Comparison of ENCODE assay signal across 16 cellular contexts in genomic region chr2:159076233-159076632, GRCh38.
DNase-seq lines count a peak whose midpoint lies in the region; ATAC-seq and TF ChIP-seq lines count a peak whose summit lies in the region.
"Had no signal": no experiment of that assay in that cellular context is flagged by ENCODE, and none has a peak within 500 bp of the region (broad histone marks: within the 10 kb centered on the region; RNA-seq: fewer than 3 reads in every experiment).

No MANE protein-coding gene starts in this region.

- H3K36me3 Mint-ChIP-seq in WTC11: no peaks in the 10 kb centered on the region
- H3K36me3 Mint-ChIP-seq: memory B cell had no signal

- H3K27me3 Mint-ChIP-seq in WTC11 (ENCODE audit: low read depth): no peaks in the 10 kb centered on the region
- H3K27me3 Mint-ChIP-seq: CD4-positive, alpha-beta T cell; memory B cell had no signal

- TF ChIP-seq CTCF in WTC11 (IDR thresholded peaks at IDR 0.05): no peak
- TF ChIP-seq CTCF in foreskin keratinocyte (conservative IDR thresholded peaks at IDR 0.05): peak; percentile 2

- peaks cover 25% of the 10 kb centered on the region for H3K4me1 ChIP-seq in foreskin keratinocyte

- no peak overlapping the region for H3K4me3 ChIP-seq in skeletal muscle cell (ENCODE audit: low read depth, low read length)

- no peaks in the 10 kb centered on the region for H3K27me3 ChIP-seq in foreskin keratinocyte

- H3K9me3 Mint-ChIP-seq in WTC11: no peaks in the 10 kb centered on the region
- H3K9me3 Mint-ChIP-seq: activated CD4-positive, alpha-beta T cell treated with anti-CD3 and anti-CD28 coated beads, Interleukin-2, amount 10 ng/mL, durations not matched to agents 24 days and 14 days; CD4-positive, alpha-beta T cell; memory B cell had no signal

- H3K27ac ChIP-seq in foreskin keratinocyte: peak overlapping the region; percentile 24

- 0 out of 2 replicates have a peak overlapping the region, but pooled peaks have one; percentile 22 for H3K27ac Mint-ChIP-seq in WTC11
- H3K27ac Mint-ChIP-seq: activated CD4-positive, alpha-beta T cell treated with anti-CD3 and anti-CD28 coated beads, Interleukin-2, amount 10 ng/mL, durations not matched to agents 24 days and 14 days; CD4-positive, alpha-beta T cell; memory B cell had no signal

- CTCF ChIA-PET in WTC11 (lab: Charles Lee): no interaction called here

- no peak overlapping the region for H3K4me3 Mint-ChIP-seq in WTC11
- H3K4me3 Mint-ChIP-seq: activated CD4-positive, alpha-beta T cell treated with anti-CD3 and anti-CD28 coated beads, Interleukin-2, amount 10 ng/mL, durations not matched to agents 24 days and 14 days; CD4-positive, alpha-beta T cell; memory B cell had no signal

- DNase-seq in ELR (ENCODE audit: low read depth) (peak; percentile 45), WTC11 (ENCODE audit: low spot score) (no peak), foreskin keratinocyte (peak in 1 of 2 donors; percentile 53), skeletal muscle cell (ENCODE audit: low read depth) (peak; percentile 69), cerebellar nuclear complex (lab: John Stamatoyannopoulos, UW) (no peak), foreskin melanocyte (no peak)
- DNase-seq: activated CD4-positive, alpha-beta T cell treated with anti-CD3 and anti-CD28 coated beads, Interleukin-2, amount 10 ng/mL, durations not matched to agents 24 days and 14 days; activated effector memory CD4-positive, alpha-beta T cell treated with anti-CD3 and anti-CD28 coated beads, Interleukin-2, amount 50 U/mL, for 16 hours; CD4-positive, alpha-beta T cell; cortex of kidney; posterior cingulate gyrus; stimulated activated CD4-positive, alpha-beta T cell treated with anti-CD3 and anti-CD28 coated beads, Interleukin-4, amount 100 ng/mL, for 1 hour; stimulated activated naive CD8-positive, alpha-beta T cell treated with anti-CD3 and anti-CD28 coated beads, Interleukin-15, Interleukin-2, amounts not matched to agents 100 U/mL and 50 U/mL, for 24 hours had no signal

- POLR2A ChIA-PET in WTC11 (lab: Charles Lee): no interaction called here

- H3K4me1 Mint-ChIP-seq in WTC11: peaks cover 4% of the 10 kb centered on the region
- H3K4me1 Mint-ChIP-seq: activated CD4-positive, alpha-beta T cell treated with anti-CD3 and anti-CD28 coated beads, Interleukin-2, amount 10 ng/mL, durations not matched to agents 24 days and 14 days; memory B cell had no signal

- ATAC-seq in WTC11: no peak
- ATAC-seq in foreskin keratinocyte: peak; percentile 30
- no peak for ATAC-seq in HG03095 (IDR thresholded peaks at IDR 0.05; ENCODE audit: unreplicated experiment)
- no peak for ATAC-seq in GM19452 (IDR thresholded peaks at IDR 0.05; ENCODE audit: unreplicated experiment)
- ATAC-seq: stimulated activated naive CD8-positive, alpha-beta T cell treated with anti-CD3 and anti-CD28 coated beads, Interleukin-15, Interleukin-2, amounts not matched to agents 100 U/mL and 50 U/mL, for 24 hours had no signal

TF ChIP-seq in WTC11, 78 proteins besides CTCF, POLR2A, EP300 and RAD21:
- TF ChIP-seq RORB (CRISPR knock-in tag; IDR thresholded peaks at IDR 0.05) (no peak), KAT7 (CRISPR knock-in tag; IDR thresholded peaks at IDR 0.05; ENCODE audit: borderline replicate concordance) (no peak), ATF3 (CRISPR knock-in tag; conservative IDR thresholded peaks at IDR 0.05) (no peak), ESRRA (CRISPR knock-in tag; IDR thresholded peaks at IDR 0.05; ENCODE audit: borderline replicate concordance) (no peak), ARID4B (CRISPR knock-in tag; IDR thresholded peaks at IDR 0.05; ENCODE audit: borderline replicate concordance) (no peak), ELF4 (CRISPR knock-in tag; IDR thresholded peaks at IDR 0.05; ENCODE audit: low read depth) (no peak)

Comparison
In these comparisons a context has a peak if more than half of its experiments do, and no peak if none do; other contexts are left out.
1. DNase-seq: peak in ELR (single experiment) and skeletal muscle cell (single experiment); none in WTC11 (single experiment), cerebellar nuclear complex (0 of 2) and foreskin melanocyte (single experiment).